9 cellular contexts compared by ENCODE assay signal in genomic region chr14:91202234-91202974, GRCh38. TPM values are rescaled to one million over a fixed set of nuclear protein-coding genes. Genes with fewer than 3 reads are reported as not detected.
DNase-seq lines count a peak whose midpoint lies in the region; ATAC-seq and TF ChIP-seq lines count a peak whose summit lies in the region.
"Had no signal": no experiment of that assay in that cellular context is flagged by ENCODE, and none has a peak within 500 bp of the region (broad histone marks: within the 10 kb centered on the region; RNA-seq: fewer than 3 reads in every experiment).

No MANE protein-coding gene starts in this region.

- TF ChIP-seq CTCF in upper lobe of left lung (IDR thresholded peaks at IDR 0.05) = no peak

- H3K27ac ChIP-seq in upper lobe of left lung = peak overlapping the region; percentile 43 to 88 (median 78)

- no peaks in the 10 kb centered on the region for H3K9me3 ChIP-seq in upper lobe of left lung

- peaks cover 12 to 76% (median 54%) of the 10 kb centered on the region in 4 donors for H3K36me3 ChIP-seq in upper lobe of left lung

- WGBS in upper lobe of left lung, 2 donors = 64 to 67% methylated on average over 14 to 15 of the region's 15 CpGs

- H3K27ac Mint-ChIP-seq in activated naive CD8-positive, alpha-beta T cell treated with anti-CD3 and anti-CD28 coated beads, Interleukin-2, amount 10 ng/mL, durations not matched to agents 7 days and 5 days = peak overlapping the region; percentile 78

- no peak for TF ChIP-seq POLR2A in upper lobe of left lung (IDR thresholded peaks at IDR 0.05)

- no peaks in the 10 kb centered on the region for H3K27me3 ChIP-seq in upper lobe of left lung

- H3K27me3 Mint-ChIP-seq in activated naive CD8-positive, alpha-beta T cell treated with anti-CD3 and anti-CD28 coated beads, Interleukin-2, amount 10 ng/mL, durations not matched to agents 7 days and 5 days = no peaks in the 10 kb centered on the region

- peaks cover 47% of the 10 kb centered on the region for H3K4me1 Mint-ChIP-seq in activated naive CD8-positive, alpha-beta T cell treated with anti-CD3 and anti-CD28 coated beads, Interleukin-2, amount 10 ng/mL, durations not matched to agents 7 days and 5 days

- POLR2A ChIA-PET in activated naive CD8-positive, alpha-beta T cell treated with anti-CD3 and anti-CD28 coated beads, Interleukin-2, amount 10 ng/mL, durations not matched to agents 7 days and 5 days (lab: Charles Lee) = interaction anchor here (1.2 to 2.1 kb wide), 8 partner anchors 8 to 56 kb away, joined by 3 to 17 read pairs (median 6); partner anchors contain the start of gene GPR68

- DNase-seq in activated effector memory CD4-positive, alpha-beta T cell treated with Interleukin-2 at 50 U/mL for 16 hours = peak; percentile 19
- no peak for DNase-seq in activated effector memory CD4-positive, alpha-beta T cell treated with anti-CD3 and anti-CD28 coated beads, Interleukin-2, amount 50 U/mL, for 16 hours
- DNase-seq in activated naive CD8-positive, alpha-beta T cell treated with anti-CD3 and anti-CD28 coated beads, Interleukin-2, amount 10 ng/mL, durations not matched to agents 7 days and 5 days = peak; percentile 75
- peak; percentile 8 for DNase-seq in inferior parietal cortex (ENCODE audit: extremely low spot score)
- DNase-seq in upper lobe of left lung = peak; percentile 57 to 59
- DNase-seq in midbrain (lab: John Stamatoyannopoulos, UW) = no peak
- DNase-seq: NCI-H1092 had no signal

- peak; percentile 17 to 77 (median 50) for TF ChIP-seq EP300 in upper lobe of left lung (IDR thresholded peaks at IDR 0.05)

- peaks cover 15 to 27% (median 18%) of the 10 kb centered on the region in 4 donors for H3K4me1 ChIP-seq in upper lobe of left lung

- H3K4me3 Mint-ChIP-seq in activated naive CD8-positive, alpha-beta T cell treated with anti-CD3 and anti-CD28 coated beads, Interleukin-2, amount 10 ng/mL, durations not matched to agents 7 days and 5 days = peak overlapping the region; percentile 56

- H3K4me3 ChIP-seq in upper lobe of left lung = no peak overlapping the region

- ATAC-seq in activated naive CD8-positive, alpha-beta T cell treated with anti-CD3 and anti-CD28 coated beads, Interleukin-2, amount 10 ng/mL, durations not matched to agents 7 days and 5 days (ENCODE audit: low read depth) = peak; percentile 20
- ATAC-seq in upper lobe of left lung (ENCODE audit: low FRiP score in 2 of 2) = peak; percentile 80 to 81
- ATAC-seq in GM19351 (IDR thresholded peaks at IDR 0.05; ENCODE audit: unreplicated experiment) = no peak
- ATAC-seq in GM19328 (IDR thresholded peaks at IDR 0.05; ENCODE audit: unreplicated experiment) = no peak

- peaks cover 10% of the 10 kb centered on the region for H3K9me3 Mint-ChIP-seq in activated naive CD8-positive, alpha-beta T cell treated with anti-CD3 and anti-CD28 coated beads, Interleukin-2, amount 10 ng/mL, durations not matched to agents 7 days and 5 days

- peaks cover 83% of the 10 kb centered on the region for H3K36me3 Mint-ChIP-seq in activated naive CD8-positive, alpha-beta T cell treated with anti-CD3 and anti-CD28 coated beads, Interleukin-2, amount 10 ng/mL, durations not matched to agents 7 days and 5 days

RNA-seq across cellular contexts. Expression of gene GPR68, which starts 42.1 kb away (rescaled TPM):
- 10 to 100 TPM; 23.0 to 28.0 TPM for total RNA-seq in activated naive CD8-positive, alpha-beta T cell treated with anti-CD3 and anti-CD28 coated beads, Interleukin-2, amount 10 ng/mL, durations not matched to agents 7 days and 5 days
- 1 to 10 TPM; 1.2 to 8.4 (median 3.3) TPM for total RNA-seq in upper lobe of left lung

Comparison
In these comparisons a context has a peak if more than half of its experiments do, and no peak if none do; other contexts are left out.
1. DNase-seq: peak in activated effector memory CD4-positive, alpha-beta T cell treated with Interleukin-2 at 50 U/mL for 16 hours (single experiment), activated naive CD8-positive, alpha-beta T cell treated with anti-CD3 and anti-CD28 coated beads, Interleukin-2, amount 10 ng/mL, durations not matched to agents 7 days and 5 days (single experiment), inferior parietal cortex (single experiment) and upper lobe of left lung (2 of 2); none in activated effector memory CD4-positive, alpha-beta T cell treated with anti-CD3 and anti-CD28 coated beads, Interleukin-2, amount 50 U/mL, for 16 hours (single experiment) and midbrain (single experiment).
2. ATAC-seq: peak in activated naive CD8-positive, alpha-beta T cell treated with anti-CD3 and anti-CD28 coated beads, Interleukin-2, amount 10 ng/mL, durations not matched to agents 7 days and 5 days (single experiment) and upper lobe of left lung (2 of 2); none in GM19351 (single experiment) and GM19328 (single experiment).